Comparison of ENCODE assay signal across 14 cellular contexts in the genomic region with DNA sequence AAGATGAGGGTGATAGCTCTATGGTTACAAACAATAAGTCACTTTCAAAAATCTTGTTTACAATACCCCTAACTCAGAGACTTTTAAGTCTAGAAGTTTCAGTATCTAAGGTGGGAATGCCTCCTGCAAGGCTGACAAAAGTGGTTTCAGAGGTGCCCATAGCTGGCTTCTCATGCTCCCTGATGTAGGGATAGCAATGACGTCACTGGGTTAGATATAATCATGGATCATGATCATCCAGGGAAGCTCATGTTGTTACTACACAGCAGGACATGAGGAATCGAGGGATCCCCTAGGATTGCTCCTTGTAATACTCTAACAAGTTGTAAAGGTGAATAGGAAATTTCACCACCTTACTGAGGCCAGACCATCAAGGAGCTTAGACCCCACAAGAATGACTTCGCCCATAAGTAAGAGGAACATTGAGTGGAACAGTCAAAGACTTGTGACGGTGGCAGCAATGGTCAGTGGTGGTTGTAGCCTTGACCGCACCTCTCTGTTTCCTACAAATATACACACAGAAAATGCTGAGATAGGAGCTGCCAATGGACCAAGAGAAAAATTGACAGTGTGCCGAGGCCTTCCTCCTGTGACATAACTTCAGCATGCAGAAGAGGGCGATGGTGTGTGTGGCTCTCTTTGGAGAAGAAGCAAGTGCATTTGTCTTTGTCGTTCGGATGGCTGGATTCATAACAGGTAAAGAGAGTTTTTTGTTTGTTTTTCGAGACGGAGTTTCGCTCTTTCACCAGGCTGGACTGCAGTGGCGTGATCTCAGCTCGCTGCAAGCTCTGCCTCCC.
"Had no signal": no experiment of that assay in that cellular context is flagged by ENCODE, and none has a peak within 500 bp of the region (broad histone marks: within the 10 kb centered on the region; RNA-seq: fewer than 3 reads in every experiment).

No MANE protein-coding gene starts in this region.

- H3K4me3 ChIP-seq: gastrocnemius medialis, heart left ventricle, left lung, smooth muscle cell had no signal

- H3K9me3 ChIP-seq: gastrocnemius medialis, heart left ventricle, left lung had no signal

- DNase-seq: activated CD4-positive, alpha-beta T cell treated with anti-CD3 and anti-CD28 coated beads for 36 hours; activated CD4-positive, alpha-beta T cell treated with anti-CD3 and anti-CD28 coated beads, Interleukin-2, amount 50 U/mL, for 48 hours; activated naive CD8-positive, alpha-beta T cell treated with anti-CD3 and anti-CD28 coated beads for 36 hours; amniotic stem cell; gastrocnemius medialis; heart left ventricle; kidney; left lung; stimulated activated naive B cell treated with anti-CD40 and anti-IgM and Interleukin-4, amounts not matched to agents 10 μg/mL and 1 μg/mL and 100 μg/mL, for 72 hours had no signal

- H3K27me3 ChIP-seq: gastrocnemius medialis, heart left ventricle, left lung had no signal

- H3K36me3 ChIP-seq: gastrocnemius medialis, left lung had no signal

- H3K27ac ChIP-seq: gastrocnemius medialis, heart left ventricle, left lung had no signal

- ATAC-seq: activated CD4-positive, alpha-beta T cell treated with anti-CD3 and anti-CD28 coated beads for 36 hours; esophagus mucosa; gastrocnemius medialis; left lung; natural killer cell treated with Interleukin-12 subunit alpha and Interleukin-12 subunit beta and Interleukin-15 and Interleukin-18, amount 100 ng/mL, for 72 hours; sciatic nerve; stimulated activated naive B cell treated with anti-CD40 and anti-IgM and Interleukin-4, amounts not matched to agents 10 μg/mL and 1 μg/mL and 100 μg/mL, for 72 hours; WTC11 had no signal

- H3K4me1 ChIP-seq: left lung had no signal
